Comparison of ENCODE assay signal across 8 cellular contexts in genomic region chr3:129441215-129441614, GRCh38. TPM values are rescaled to one million over a fixed set of nuclear protein-coding genes. Genes with fewer than 3 reads are reported as not detected.
DNase-seq lines count a peak whose midpoint lies in the region; ATAC-seq and TF ChIP-seq lines count a peak whose summit lies in the region.

No MANE protein-coding gene starts in this region.

- H3K27ac Mint-ChIP-seq in T-helper 17 cell = peak overlapping the region; percentile 95
- peak overlapping the region; percentile 30 to 98 for H3K27ac Mint-ChIP-seq in stimulated activated naive CD8-positive, alpha-beta T cell treated with anti-CD3 and anti-CD28 coated beads, Interleukin-15, amount 100 ng/mL, for 72 hours

- peak; percentile 8 for DNase-seq in activated CD4-positive, alpha-beta T cell treated with anti-CD3 and anti-CD28 coated beads, Interleukin-2, amount 50 U/mL, for 1 hour
- DNase-seq in activated CD4-positive, alpha-beta T cell treated with anti-CD3 and anti-CD28 coated beads, Interleukin-2, amount 50 U/mL, for 4 hours = no peak
- DNase-seq in T-helper 17 cell = no peak
- no peak for DNase-seq in fibroblast of villous mesenchyme (ENCODE audit: low read depth)
- DNase-seq in stimulated activated naive CD8-positive, alpha-beta T cell treated with anti-CD3 and anti-CD28 coated beads, Interleukin-15, amount 100 ng/mL, for 72 hours = no peak
- DNase-seq in NCI-H446 treated with DMSO at 0.1 percent for 48 hours (lab: John Stamatoyannopoulos, UW) = no peak
- no peak for DNase-seq in HuH-7 (ENCODE audit: low spot score)

- ATAC-seq in T-helper 17 cell = no peak
- no peak for ATAC-seq in stimulated activated naive CD8-positive, alpha-beta T cell treated with anti-CD3 and anti-CD28 coated beads, Interleukin-15, amount 100 ng/mL, for 72 hours
- ATAC-seq in GM18868 (IDR thresholded peaks at IDR 0.05; ENCODE audit: unreplicated experiment) = no peak

- no peaks in the 10 kb centered on the region for H3K9me3 ChIP-seq in T-helper 17 cell (ENCODE audit: control insufficient read depth, low read length, poor library complexity, severe bottlenecking)

- H3K4me1 Mint-ChIP-seq in T-helper 17 cell = peaks cover 47% of the 10 kb centered on the region
- peaks cover 50% of the 10 kb centered on the region for H3K4me1 Mint-ChIP-seq in stimulated activated naive CD8-positive, alpha-beta T cell treated with anti-CD3 and anti-CD28 coated beads, Interleukin-15, amount 100 ng/mL, for 72 hours

- peak overlapping the region; percentile 93 for H3K4me3 Mint-ChIP-seq in T-helper 17 cell
- H3K4me3 Mint-ChIP-seq in stimulated activated naive CD8-positive, alpha-beta T cell treated with anti-CD3 and anti-CD28 coated beads, Interleukin-15, amount 100 ng/mL, for 72 hours = peak overlapping the region; percentile 84 to 99

- no peaks in the 10 kb centered on the region for H3K9me3 Mint-ChIP-seq in stimulated activated naive CD8-positive, alpha-beta T cell treated with anti-CD3 and anti-CD28 coated beads, Interleukin-15, amount 100 ng/mL, for 72 hours

- peak overlapping the region; percentile 99 for H3K4me3 ChIP-seq in fibroblast of villous mesenchyme (ENCODE audit: low read depth, low read length)

- no peak for TF ChIP-seq CTCF in fibroblast of villous mesenchyme (IDR thresholded peaks at IDR 0.05; ENCODE audit: insufficient read depth, low read depth, low read length)

- H3K27me3 Mint-ChIP-seq in T-helper 17 cell = no peaks in the 10 kb centered on the region
- no peaks in the 10 kb centered on the region for H3K27me3 Mint-ChIP-seq in stimulated activated naive CD8-positive, alpha-beta T cell treated with anti-CD3 and anti-CD28 coated beads, Interleukin-15, amount 100 ng/mL, for 72 hours

- no peaks in the 10 kb centered on the region for H3K36me3 Mint-ChIP-seq in T-helper 17 cell (ENCODE audit: low read depth)

RNA-seq across cellular contexts. Expression of gene IFT122, which starts 1.2 kb away (rescaled TPM):
- total RNA-seq in T-helper 17 cell = 10 to 100 TPM; 20.1 to 22.8 TPM
- 19.9 and 21.3 TPM in 2 replicates for total RNA-seq in fibroblast of villous mesenchyme

RNA-seq across cellular contexts. Expression of gene MBD4, which starts 1.5 kb away (rescaled TPM):
- total RNA-seq in T-helper 17 cell = 10 to 100 TPM; 44.7 to 49.4 TPM
- 30.0 and 32.0 TPM in 2 replicates for total RNA-seq in fibroblast of villous mesenchyme

RNA-seq across cellular contexts. Expression of gene EFCAB12, which starts 12.8 kb away (rescaled TPM):
- 1 to 10 TPM; 2.3 to 5.2 TPM for total RNA-seq in T-helper 17 cell
- not detected in 2 replicates for total RNA-seq in fibroblast of villous mesenchyme
